In genomic region chr6:4164456-4164855, GRCh38 we compare ENCODE assay signal across 17 cellular contexts. TPM values are rescaled to one million over a fixed set of nuclear protein-coding genes. Genes with fewer than 3 reads are reported as not detected.
A peak's percentile ranks its signal among the peaks of the same experiment; 100 is the strongest.
DNase-seq lines count a peak whose midpoint lies in the region; ATAC-seq, FAIRE-seq and TF ChIP-seq lines count a peak whose summit lies in the region.
"Had no signal": no experiment of that assay in that cellular context is flagged by ENCODE, and none has a peak within 500 bp of the region (broad histone marks: within the 10 kb centered on the region; RNA-seq: fewer than 3 reads in every experiment).

No MANE protein-coding gene starts in this region.

- H3K27ac Mint-ChIP-seq in neural progenitor cell: peak overlapping the region; percentile 79
- H3K27ac Mint-ChIP-seq: CD4-positive, alpha-beta T cell had no signal

- H3K4me3 ChIP-seq in HepG2 (replicated peaks in 1 of 3; ENCODE audit: insufficient read depth in 1 of 3, low read depth in 2 of 3, low read length in 3 of 3) (no peak overlapping the region), right lobe of liver (no peak overlapping the region), neural progenitor cell (no peak overlapping the region), tibial artery (no peak overlapping the region)
- H3K4me3 ChIP-seq: A549, HAP-1 had no signal

- TF ChIP-seq POLR2A in HepG2 (IDR thresholded peaks at IDR 0.05; ENCODE audit: insufficient read depth in 1 of 2, low read depth in 2 of 2, low read length in 2 of 2): no peak
- no peak for TF ChIP-seq POLR2A in right lobe of liver (IDR thresholded peaks at IDR 0.05)

- peaks cover 5% of the 10 kb centered on the region for H3K36me3 Mint-ChIP-seq in neural progenitor cell

- no TSS peak for BruUV-seq in HepG2 (replicated peaks; lab: Mats Ljungman, UMichigan)

- in situ Hi-C loops in HepG2 (cut with HindIII; ENCODE audit: extremely low pct_ligation_motif_present, low pct_unique_long_range_greater_than_20kb): no loop called here

- H3F3A ChIP-seq in neural progenitor cell (ENCODE audit: low read depth): peaks cover 9% of the 10 kb centered on the region

- intact Hi-C loops in HepG2 (cut with micrococcal nuclease; ENCODE audit: unreplicated experiment): loop anchor here (5.0 kb wide), 1 partner anchor 48 kb away; no protein-coding TSS in a partner anchor
- intact Hi-C loops in right lobe of liver (cut with DNase I): no loop called here
- intact Hi-C loops in tibial artery (cut with DNase I; ENCODE audit: low total_unique reads): no loop called here

- POLR2A ChIA-PET in HepG2 (lab: Yijun Ruan, JAX): no interaction called here

- H3K4me2 ChIP-seq in HepG2 (ENCODE audit: low read depth, low read length) (no peak overlapping the region), neural progenitor cell (no peak overlapping the region)
- H3K4me2 ChIP-seq: A549 had no signal

- H4K20me1 ChIP-seq in HepG2 (ENCODE audit: insufficient read depth, low read length): no peaks in the 10 kb centered on the region
- no peaks in the 10 kb centered on the region for H4K20me1 ChIP-seq in neural progenitor cell (ENCODE audit: low read depth)

- H3K79me2 ChIP-seq in HepG2 (ENCODE audit: insufficient read depth, low read length) (no peaks in the 10 kb centered on the region), neural progenitor cell (ENCODE audit: low read depth) (no peaks in the 10 kb centered on the region)

- H3K4me1 ChIP-seq in HepG2 (ENCODE audit: insufficient read depth, low read length) (peaks cover 27% of the 10 kb centered on the region), right lobe of liver (no peaks in the 10 kb centered on the region), neural progenitor cell (peaks cover 13% of the 10 kb centered on the region), tibial artery (peaks cover 0 to 7% (median 2%) of the 10 kb centered on the region in 4 donors)
- H3K4me1 ChIP-seq: A549, Caco-2 had no signal

- WGBS in HepG2 (ENCODE audit: low lambda C conversion rate): 43% methylated on average over 6 of the region's 6 CpGs
- 86% methylated on average over 3 of the region's 6 CpGs for WGBS in right lobe of liver (ENCODE audit: insufficient coverage, low coverage, low lambda C conversion rate, missing lambda C conversion rate)

- no peak overlapping the region for H3K27ac ChIP-seq in HepG2 (ENCODE audit: extremely low read length, insufficient read depth, low read length)
- no peak overlapping the region for H3K27ac ChIP-seq in right lobe of liver
- no peak overlapping the region for H3K27ac ChIP-seq in neural progenitor cell
- no peak overlapping the region for H3K27ac ChIP-seq in tibial artery
- H3K27ac ChIP-seq: 22Rv1, A549, C4-2B had no signal

- CTCF ChIA-PET in HepG2 (lab: Yijun Ruan, JAX; ENCODE audit: low intra/inter-chr PET ratio, low total read pairs): no interaction called here

- H3K9me3 ChIP-seq in HepG2 (ENCODE audit: low read length): 0 out of 2 replicates have a peak, but pooled peaks cover 3% of the 10 kb centered on the region
- no peaks in the 10 kb centered on the region for H3K9me3 ChIP-seq in right lobe of liver
- H3K9me3 ChIP-seq in neural progenitor cell (ENCODE audit: low read depth): peaks cover 7% of the 10 kb centered on the region
- peaks cover 0 to 11% (median 0%) of the 10 kb centered on the region in 3 donors for H3K9me3 ChIP-seq in tibial artery
- H3K9me3 ChIP-seq: A549, Caco-2 had no signal

- TF ChIP-seq CTCF in HepG2 (CRISPR knock-in tag; IDR thresholded peaks at IDR 0.05): no peak
- TF ChIP-seq CTCF in right lobe of liver (IDR thresholded peaks at IDR 0.05): no peak
- TF ChIP-seq CTCF in neural progenitor cell (IDR thresholded peaks at IDR 0.05): no peak
- no peak for TF ChIP-seq CTCF in tibial artery (IDR thresholded peaks at IDR 0.05)

- H3K36me3 ChIP-seq in HepG2 (replicated peaks in 1 of 2; ENCODE audit: control insufficient read depth in 1 of 2, insufficient read depth in 2 of 2, low read length in 2 of 2) (no peaks in the 10 kb centered on the region), right lobe of liver (no peaks in the 10 kb centered on the region), neural progenitor cell (no peaks in the 10 kb centered on the region), tibial artery (no peaks in the 10 kb centered on the region)
- H3K36me3 ChIP-seq: HAP-1 had no signal

- no peak for FAIRE-seq in HepG2 (lab: Jason Lieb, UNC)
- FAIRE-seq: A549, D721Med, H1 had no signal

- H3K4me3 Mint-ChIP-seq in neural progenitor cell: no peak overlapping the region
- H3K4me3 Mint-ChIP-seq: CD4-positive, alpha-beta T cell had no signal

- H2AFZ ChIP-seq in HepG2 (ENCODE audit: low read length) (no peak overlapping the region), neural progenitor cell (replicated peaks) (no peak overlapping the region)

- no peak for TF ChIP-seq RAD21 in HepG2 (CRISPR knock-in tag; IDR thresholded peaks at IDR 0.05)

- no peak for DNase-seq in HepG2 (ENCODE audit: low spot score)
- no peak for DNase-seq in right lobe of liver
- DNase-seq in astrocyte of the hippocampus (ENCODE audit: low read depth, low spot score): peak; percentile 17
- no peak for DNase-seq in neural progenitor cell (ENCODE audit: low spot score)
- DNase-seq in stimulated activated CD4-positive, alpha-beta T cell treated with anti-CD3 and anti-CD28 coated beads, Interleukin-4, amount 100 ng/mL, for 24 hours: no peak
- DNase-seq in tibial artery: no peak
- no peak for DNase-seq in HuH-7.5 (ENCODE audit: low spot score)
- DNase-seq: AML-193; CD4-positive, alpha-beta T cell; GDM1 had no signal

- peak; percentile 23; the same call in 2 of the 3 replicates for ATAC-seq in HepG2
- no peak for ATAC-seq in right lobe of liver

- peaks cover 7% of the 10 kb centered on the region for H3K27me3 Mint-ChIP-seq in neural progenitor cell (ENCODE audit: insufficient read depth, low read depth)
- H3K27me3 Mint-ChIP-seq: CD4-positive, alpha-beta T cell had no signal

- no peak overlapping the region for H3K9ac ChIP-seq in HepG2 (ENCODE audit: insufficient read depth, low read depth, low read length)
- H3K9ac ChIP-seq in neural progenitor cell: no peak overlapping the region

- no peak for TF ChIP-seq EP300 in HepG2 (IDR thresholded peaks at IDR 0.05; ENCODE audit: low read depth in 2 of 2, low read length in 2 of 2)
- TF ChIP-seq EP300 in HepG2 (CRISPR knock-in tag; IDR thresholded peaks at IDR 0.05; ENCODE audit: borderline replicate concordance): no peak

- H3K9me3 Mint-ChIP-seq in neural progenitor cell: peaks cover 21% of the 10 kb centered on the region
- H3K9me3 Mint-ChIP-seq: CD4-positive, alpha-beta T cell had no signal

- H3K4me1 Mint-ChIP-seq in neural progenitor cell: peaks cover 17% of the 10 kb centered on the region

- H3K27me3 ChIP-seq in HepG2 (ENCODE audit: control insufficient read depth in 1 of 2, insufficient read depth in 2 of 2, low read length in 2 of 2) (peaks cover 0 to 23% of the 10 kb centered on the region in 2 experiments; a peak in 3 of 5 replicates), right lobe of liver (no peaks in the 10 kb centered on the region), neural progenitor cell (no peaks in the 10 kb centered on the region), tibial artery (no peaks in the 10 kb centered on the region)

TF ChIP-seq in HepG2, 621 proteins besides CTCF, POLR2A, EP300 and RAD21:
- TF ChIP-seq ZFY (CRISPR knock-in tag; IDR thresholded peaks at IDR 0.05) (no peak), TBX2 (CRISPR knock-in tag; IDR thresholded peaks at IDR 0.05; ENCODE audit: borderline replicate concordance) (0 out of 2 replicates have a peak, but pooled peaks have one; percentile 17), ZNF710 (CRISPR knock-in tag; IDR thresholded peaks at IDR 0.05; ENCODE audit: borderline replicate concordance) (no peak), MTF1 (CRISPR knock-in tag; IDR thresholded peaks at IDR 0.05) (no peak), ZNF326 (CRISPR knock-in tag; IDR thresholded peaks at IDR 0.05; ENCODE audit: borderline replicate concordance) (no peak)
TF ChIP-seq in HepG2: peak in this region for 1.

RNA-seq across cellular contexts. Expression of gene ECI2, which starts 29.1 kb away (rescaled TPM):
- total RNA-seq in HepG2 (2016; rRNA removed; fragmentation: Illumina TruSeq; extraction: Trizol) (228 and 337 TPM in 2 replicates), right lobe of liver (100 to 1,000 TPM in 4 of 6 experiments, 10 to 100 TPM in 2; 76.4 to 140 (median 111) TPM), neural progenitor cell (ENCODE audit: low replicate concordance) (33.4 and 49.1 TPM in 2 replicates)
- 142 and 170 TPM in 2 replicates for total RNA-seq in HepG2 (2016; cell fraction: cytosol; rRNA removed; fragmentation: Illumina TruSeq; extraction: Trizol; ENCODE audit: low read depth)
- total RNA-seq in HepG2 (2016; cell fraction: insoluble cytoplasmic fraction; rRNA removed; fragmentation: Illumina TruSeq; extraction: Trizol): 226 and 334 TPM in 2 replicates
- 239 and 268 TPM in 2 replicates for total RNA-seq in HepG2 (2016; cell fraction: membrane; rRNA removed; fragmentation: Illumina TruSeq; extraction: Trizol)
- 94.6 and 110 TPM in 2 replicates for total RNA-seq in HepG2 (2016; cell fraction: nucleus; rRNA removed; fragmentation: Illumina TruSeq; extraction: Trizol)
- 78.5 and 80.2 TPM in 2 replicates for polyA plus RNA-seq in HepG2 (2011; rRNA removed)
- polyA plus RNA-seq in HepG2 (2011; cell fraction: cytosol; rRNA removed): 78.1 and 113 TPM in 2 replicates
- 59.3 and 69.8 TPM in 2 replicates for polyA plus RNA-seq in HepG2 (2011; cell fraction: nucleus; rRNA removed)
- polyA plus RNA-seq in HepG2 (2012): 166 and 277 TPM in 2 replicates
- polyA plus RNA-seq in HepG2 (2016; cell fraction: cytosol; fragmentation: Illumina TruSeq; extraction: Trizol; ENCODE audit: low read depth): 173 and 229 TPM in 2 replicates
- 354 and 362 TPM in 2 replicates for polyA plus RNA-seq in HepG2 (2016; cell fraction: insoluble cytoplasmic fraction; fragmentation: Illumina TruSeq; extraction: Trizol; ENCODE audit: low read depth)
- 225 and 255 TPM in 2 replicates for polyA plus RNA-seq in HepG2 (2016; cell fraction: membrane; fragmentation: Illumina TruSeq; extraction: Trizol; ENCODE audit: low read depth)
- 139 and 150 TPM in 2 replicates for polyA plus RNA-seq in HepG2 (2016; cell fraction: nucleus; fragmentation: Illumina TruSeq; extraction: Trizol; ENCODE audit: insufficient read depth, low read depth)
- polyA minus RNA-seq in HepG2 (2011; rRNA and poly(A)+ RNA removed; ENCODE audit: low replicate concordance): 40.9 and 50.3 TPM in 2 replicates
- 68.2 and 70.5 TPM in 2 replicates for polyA minus RNA-seq in HepG2 (2011; cell fraction: cytosol; rRNA and poly(A)+ RNA removed)
- 62.2 and 98.1 TPM in 2 replicates for polyA minus RNA-seq in HepG2 (2011; cell fraction: nucleus; rRNA and poly(A)+ RNA removed)
